ENCODE assay signal across 11 cellular contexts in the genomic region with DNA sequence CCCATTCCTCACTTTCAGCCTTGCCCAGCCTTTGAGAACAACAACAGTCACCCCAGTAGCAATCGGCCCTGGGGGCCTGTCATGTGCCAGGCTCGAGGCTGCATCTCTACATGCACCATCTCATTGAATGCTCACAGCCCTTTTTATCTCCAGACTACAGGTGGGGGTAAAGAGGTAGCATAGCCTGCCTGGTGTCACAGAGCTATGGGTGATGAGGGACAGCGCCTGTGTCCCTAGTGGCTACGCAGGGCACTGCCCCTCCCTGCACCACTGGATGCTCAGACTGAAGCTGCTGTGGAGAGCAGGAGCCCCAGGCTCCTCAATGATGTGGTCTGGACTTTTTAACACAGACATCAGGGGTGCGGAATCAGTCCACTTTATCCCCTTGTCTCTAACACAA. TPM values are rescaled to one million over a fixed set of nuclear protein-coding genes. Genes with fewer than 3 reads are reported as not detected.
A peak's percentile ranks its signal among the peaks of the same experiment; 100 is the strongest.
DNase-seq lines count a peak whose midpoint lies in the region; ATAC-seq and TF ChIP-seq lines count a peak whose summit lies in the region.
"Had no signal": no experiment of that assay in that cellular context is flagged by ENCODE, and none has a peak within 500 bp of the region (broad histone marks: within the 10 kb centered on the region; RNA-seq: fewer than 3 reads in every experiment).

No MANE protein-coding gene starts in this region.

- H3K9me2 ChIP-seq in HCT116 (ENCODE audit: insufficient read depth) = no peaks in the 10 kb centered on the region

- no peaks in the 10 kb centered on the region for H3K36me3 Mint-ChIP-seq in CD8-positive, alpha-beta T cell
- no peaks in the 10 kb centered on the region for H3K36me3 Mint-ChIP-seq in activated CD8-positive, alpha-beta T cell treated with anti-CD3 and anti-CD28 coated beads for 36 hours (ENCODE audit: low read depth)
- H3K36me3 Mint-ChIP-seq: IgD-negative memory B cell had no signal

- BruUV-seq in HCT116 (replicated peaks; lab: Mats Ljungman, UMichigan) = no TSS peak

- no peak overlapping the region for H3K9ac ChIP-seq in HCT116 (ENCODE audit: low read length)

- CTCF ChIA-PET in CD8-positive, alpha-beta T cell (lab: Charles Lee) = no interaction called here
- CTCF ChIA-PET in HCT116 (lab: Charles Lee) = interaction anchor here (0.8 kb wide), 2 partner anchors 12 to 24 kb away, joined by 3 to 4 read pairs; no protein-coding TSS in a partner anchor
- CTCF ChIA-PET in activated CD8-positive, alpha-beta T cell treated with anti-CD3 and anti-CD28 coated beads for 36 hours (lab: Charles Lee) = interaction anchor here (0.6 to 1.4 kb wide), 4 partner anchors 11 to 156 kb away, joined by 3 to 4 read pairs (median 3); no protein-coding TSS in a partner anchor

- no peak overlapping the region for H3K27ac ChIP-seq in CD8-positive, alpha-beta T cell (ENCODE audit: low read depth, low read length)
- H3K27ac ChIP-seq in HCT116 (ENCODE audit: low read depth, low read length) = no peak overlapping the region

- H3K4me1 ChIP-seq in CD8-positive, alpha-beta T cell (ENCODE audit: insufficient read depth, low read length) = no peaks in the 10 kb centered on the region
- H3K4me1 ChIP-seq in HCT116 (ENCODE audit: control insufficient read depth in 1 of 2, insufficient read depth in 2 of 2, low read length in 2 of 2) = no peaks in the 10 kb centered on the region

- peak; percentile 51 for ATAC-seq in CD8-positive, alpha-beta T cell
- ATAC-seq in HCT116 (peak; percentile 99), GM18519 (IDR thresholded peaks at IDR 0.05; ENCODE audit: low FRiP score, unreplicated experiment) (no peak)
- ATAC-seq in activated CD8-positive, alpha-beta T cell treated with anti-CD3 and anti-CD28 coated beads for 36 hours = peak; percentile 75

- H3K9me3 ChIP-seq in CD8-positive, alpha-beta T cell (ENCODE audit: low read length) = no peaks in the 10 kb centered on the region
- no peaks in the 10 kb centered on the region for H3K9me3 ChIP-seq in HCT116 (ENCODE audit: control insufficient read depth in 1 of 2, insufficient read depth in 1 of 2, low read depth in 1 of 2, low read length in 2 of 2)

- no peaks in the 10 kb centered on the region for H3K36me3 ChIP-seq in CD8-positive, alpha-beta T cell (ENCODE audit: insufficient read depth, low read length)
- H3K36me3 ChIP-seq in HCT116 (ENCODE audit: control insufficient read depth in 1 of 2, insufficient read depth in 2 of 2, low read length in 2 of 2) (no peaks in the 10 kb centered on the region), kidney epithelial cell (ENCODE audit: control insufficient read depth, insufficient read depth, low read length) (no peaks in the 10 kb centered on the region)

- POLR2A ChIA-PET in CD8-positive, alpha-beta T cell (lab: Charles Lee) = no interaction called here
- POLR2A ChIA-PET in HCT116 (lab: Charles Lee) = no interaction called here
- POLR2A ChIA-PET in activated CD8-positive, alpha-beta T cell treated with anti-CD3 and anti-CD28 coated beads for 36 hours (lab: Charles Lee) = no interaction called here

- TF ChIP-seq CTCF in CD8-positive, alpha-beta T cell (IDR thresholded peaks at IDR 0.05) = no peak
- TF ChIP-seq CTCF in HCT116 (IDR thresholded peaks at IDR 0.05 in 2 of 3, conservative IDR thresholded peaks at IDR 0.05 in 1 of 3; ENCODE audit: borderline replicate concordance in 1 of 3, insufficient read depth in 1 of 3, low read depth in 2 of 3, low read length in 2 of 3) (peak; percentile 75 to 85 (median 83); a peak in 5 of 6 replicates), kidney epithelial cell (IDR thresholded peaks at IDR 0.05; ENCODE audit: insufficient read depth, low read length, poor library complexity, severe bottlenecking) (peak; percentile 45), lower leg skin (IDR thresholded peaks at IDR 0.05) (no peak)
- TF ChIP-seq CTCF in activated CD8-positive, alpha-beta T cell treated with anti-CD3 and anti-CD28 coated beads for 36 hours (IDR thresholded peaks at IDR 0.05) = peak; percentile 25

- DNase-seq in CD8-positive, alpha-beta T cell = no peak
- DNase-seq in HCT116 (ENCODE audit: low read depth, low spot score) = peak; percentile 35
- peak; percentile 15 for DNase-seq in activated CD8-positive, alpha-beta T cell treated with anti-CD3 and anti-CD28 coated beads for 36 hours
- DNase-seq in kidney epithelial cell (ENCODE audit: low read depth) = no peak
- no peak for DNase-seq in stimulated activated CD4-positive, alpha-beta T cell treated with anti-CD3 and anti-CD28 coated beads, Interleukin-12 subunit alpha, Interleukin-12 subunit beta, amount 100 ng/mL, for 4 hours
- DNase-seq in lower leg skin (ENCODE audit: low spot score in 2 of 2) = no peak
- no peak for DNase-seq in activated T-cell treated with anti-CD3 and anti-CD28 coated beads, Interleukin-2, amount 50 U/mL, for 48 hours
- DNase-seq: activated CD4-positive, alpha-beta memory T cell treated with anti-CD3 and anti-CD28 coated beads, Interleukin-2, amount 10 ng/mL, durations not matched to agents 7 days and 5 days had no signal

- H3K4me3 ChIP-seq in CD8-positive, alpha-beta T cell (ENCODE audit: low read depth, low read length) = no peak overlapping the region
- H3K4me3 ChIP-seq in HCT116 (replicated peaks in 1 of 2; ENCODE audit: low read depth in 1 of 2, low read length in 2 of 2) (no peak overlapping the region), kidney epithelial cell (ENCODE audit: low read depth, low read length) (no peak overlapping the region), lower leg skin (ENCODE audit: low read depth, poor library complexity, severe bottlenecking) (no peak overlapping the region)

- no peak overlapping the region for H3K4me3 Mint-ChIP-seq in CD8-positive, alpha-beta T cell
- H3K4me3 Mint-ChIP-seq in activated CD8-positive, alpha-beta T cell treated with anti-CD3 and anti-CD28 coated beads for 36 hours = no peak overlapping the region
- H3K4me3 Mint-ChIP-seq: activated CD4-positive, alpha-beta memory T cell treated with anti-CD3 and anti-CD28 coated beads, Interleukin-2, amount 10 ng/mL, durations not matched to agents 7 days and 5 days; IgD-negative memory B cell had no signal

- no peaks in the 10 kb centered on the region for H4K20me1 ChIP-seq in HCT116 (ENCODE audit: insufficient read depth)

- no peaks in the 10 kb centered on the region for H3K27me3 ChIP-seq in CD8-positive, alpha-beta T cell (ENCODE audit: insufficient read depth, low read length)
- H3K27me3 ChIP-seq in HCT116 (ENCODE audit: insufficient read depth, low read length) (peaks cover 3% of the 10 kb centered on the region; the same call in 1 of the 2 replicates), kidney epithelial cell (ENCODE audit: control insufficient read depth, insufficient read depth, low read length) (peaks cover 15% of the 10 kb centered on the region)

- RAD21 ChIA-PET in HCT116 (lab: Charles Lee; ENCODE audit: low non-redundant PET in 1 of 2, low total read pairs in 2 of 2, uncharacterized antibody in 2 of 2, unreplicated experiment in 2 of 2) = no interaction called here

- no peak for TF ChIP-seq POLR2A in HCT116 (IDR thresholded peaks at IDR 0.05; ENCODE audit: borderline replicate concordance, extremely low read depth, insufficient read depth, insufficient read length)
- TF ChIP-seq POLR2A in lower leg skin (IDR thresholded peaks at IDR 0.05) = no peak

- peak; percentile 66 for TF ChIP-seq RAD21 in HCT116 (IDR thresholded peaks at IDR 0.05; ENCODE audit: low read depth)

- H3K27ac Mint-ChIP-seq in CD8-positive, alpha-beta T cell = no peak overlapping the region
- H3K27ac Mint-ChIP-seq in activated CD8-positive, alpha-beta T cell treated with anti-CD3 and anti-CD28 coated beads for 36 hours = no peak overlapping the region
- H3K27ac Mint-ChIP-seq: activated CD4-positive, alpha-beta memory T cell treated with anti-CD3 and anti-CD28 coated beads, Interleukin-2, amount 10 ng/mL, durations not matched to agents 7 days and 5 days; IgD-negative memory B cell had no signal

- H3K4me1 Mint-ChIP-seq in CD8-positive, alpha-beta T cell (ENCODE audit: low read depth) = no peaks in the 10 kb centered on the region
- no peaks in the 10 kb centered on the region for H3K4me1 Mint-ChIP-seq in activated CD8-positive, alpha-beta T cell treated with anti-CD3 and anti-CD28 coated beads for 36 hours (ENCODE audit: low read depth)
- H3K4me1 Mint-ChIP-seq: activated CD4-positive, alpha-beta memory T cell treated with anti-CD3 and anti-CD28 coated beads, Interleukin-2, amount 10 ng/mL, durations not matched to agents 7 days and 5 days; IgD-negative memory B cell had no signal

- WGBS in lower leg skin, 2 donors = 81 to 90% methylated on average over 4 to 5 of the region's 5 CpGs

- H3K9me3 Mint-ChIP-seq in CD8-positive, alpha-beta T cell = no peaks in the 10 kb centered on the region
- H3K9me3 Mint-ChIP-seq in activated CD8-positive, alpha-beta T cell treated with anti-CD3 and anti-CD28 coated beads for 36 hours = no peaks in the 10 kb centered on the region
- H3K9me3 Mint-ChIP-seq: activated CD4-positive, alpha-beta memory T cell treated with anti-CD3 and anti-CD28 coated beads, Interleukin-2, amount 10 ng/mL, durations not matched to agents 7 days and 5 days; IgD-negative memory B cell had no signal

- intact Hi-C loops in CD8-positive, alpha-beta T cell (cut with DNase I, micrococcal nuclease) = no loop called here
- intact Hi-C loops in HCT116 (cut with micrococcal nuclease) (no loop called here), lower leg skin (cut with DNase I; ENCODE audit: low total_unique reads) (no loop called here)
- intact Hi-C loops in activated CD8-positive, alpha-beta T cell treated with anti-CD3 and anti-CD28 coated beads for 36 hours (cut with micrococcal nuclease) = no loop called here

- no peaks in the 10 kb centered on the region for H3K27me3 Mint-ChIP-seq in CD8-positive, alpha-beta T cell (ENCODE audit: low read depth)
- H3K27me3 Mint-ChIP-seq in activated CD8-positive, alpha-beta T cell treated with anti-CD3 and anti-CD28 coated beads for 36 hours = peaks cover 2% of the 10 kb centered on the region

- no peaks in the 10 kb centered on the region for H3K79me2 ChIP-seq in HCT116 (ENCODE audit: insufficient read depth, low read length)

- no peak overlapping the region for H2AFZ ChIP-seq in HCT116 (ENCODE audit: low read depth, low read length, poor library complexity, severe bottlenecking)

- H3K4me2 ChIP-seq in HCT116 (ENCODE audit: low read length) = no peak overlapping the region

RNA-seq across cellular contexts. Expression of gene CAMK2A, which starts 2.8 kb away (rescaled TPM):
- under 1 TPM in 1 of 2 experiments, not detected in 1; 0.27 TPM for total RNA-seq in CD8-positive, alpha-beta T cell
- total RNA-seq in HCT116 (2021; ENCODE audit: unreplicated experiment) (not detected), kidney epithelial cell (not detected in 2 replicates), lower leg skin (under 1 TPM in 1 of 4 donors, not detected in 3; 0.23 TPM)
- polyA plus RNA-seq in HCT116 (2012) = not detected in 2 replicates
- total RNA-seq in activated CD8-positive, alpha-beta T cell treated with anti-CD3 and anti-CD28 coated beads for 36 hours = not detected
- total RNA-seq: activated CD4-positive, alpha-beta memory T cell treated with anti-CD3 and anti-CD28 coated beads, Interleukin-2, amount 10 ng/mL, durations not matched to agents 7 days and 5 days; glomerular endothelial cell had no signal
- polyA plus RNA-seq: IgD-negative memory B cell had no signal

RNA-seq across cellular contexts. Expression of gene ARSI, which starts 15.9 kb away (rescaled TPM):
- under 1 TPM; 0.14 to 0.61 TPM for total RNA-seq in CD8-positive, alpha-beta T cell
- total RNA-seq in HCT116 (2021; ENCODE audit: unreplicated experiment) = 0.07 TPM
- 0.04 and 0.05 TPM in 2 replicates for polyA plus RNA-seq in HCT116 (2012)
- total RNA-seq in activated CD8-positive, alpha-beta T cell treated with anti-CD3 and anti-CD28 coated beads for 36 hours = not detected
- 2.4 TPM in 2 replicates for total RNA-seq in kidney epithelial cell
- 1 to 10 TPM; 1.6 to 4.5 (median 2.6) TPM for total RNA-seq in lower leg skin
- total RNA-seq: activated CD4-positive, alpha-beta memory T cell treated with anti-CD3 and anti-CD28 coated beads, Interleukin-2, amount 10 ng/mL, durations not matched to agents 7 days and 5 days had no signal
- polyA plus RNA-seq: IgD-negative memory B cell had no signal

Comparison
In these comparisons a context has a peak if more than half of its experiments do, and no peak if none do; other contexts are left out.
1. DNase-seq: peak in HCT116 (single experiment) and activated CD8-positive, alpha-beta T cell treated with anti-CD3 and anti-CD28 coated beads for 36 hours (single experiment); none in CD8-positive, alpha-beta T cell (0 of 7), kidney epithelial cell (single experiment), stimulated activated CD4-positive, alpha-beta T cell treated with anti-CD3 and anti-CD28 coated beads, Interleukin-12 subunit alpha, Interleukin-12 subunit beta, amount 100 ng/mL, for 4 hours (single experiment), lower leg skin (0 of 2) and activated T-cell treated with anti-CD3 and anti-CD28 coated beads, Interleukin-2, amount 50 U/mL, for 48 hours (0 of 2).
2. CTCF ChIP-seq: peak in HCT116 (3 of 3), activated CD8-positive, alpha-beta T cell treated with anti-CD3 and anti-CD28 coated beads for 36 hours (single experiment) and kidney epithelial cell (single experiment); none in CD8-positive, alpha-beta T cell (single experiment) and lower leg skin (0 of 3).